ENCODE assay signal across 31 cellular contexts in genomic region chr7:125147047-125147446, GRCh38.
"Had no signal": no experiment of that assay in that cellular context is flagged by ENCODE, and none has a peak within 500 bp of the region (broad histone marks: within the 10 kb centered on the region; RNA-seq: fewer than 3 reads in every experiment).

No MANE protein-coding gene starts in this region.

- H3K9me3 ChIP-seq: adrenal gland, ascending aorta had no signal

- ATAC-seq: activated CD8-positive, alpha-beta T cell treated with anti-CD3 and anti-CD28 coated beads for 36 hours; activated naive CD4-positive, alpha-beta T cell treated with anti-CD3 and anti-CD28 coated beads, Interleukin-2, amount 50 U/mL, for 72 hours; activated T-cell treated with anti-CD3 and anti-CD28 coated beads, Interleukin-2, amount 50 U/mL, for 4 hours; activated T-cell treated with anti-CD3 and anti-CD28 coated beads, Interleukin-2, amount 50 U/mL, for 72 hours; activated T-helper 17 cell treated with anti-CD3 and anti-CD28 coated beads, Interleukin-2, amount 50 U/mL, for 72 hours had no signal

- H3K27me3 ChIP-seq: adrenal gland, ascending aorta, cardiac muscle cell had no signal

- DNase-seq: activated B cell treated with CpG ODN at 0.5 μM for 24 hours; activated CD4-positive, alpha-beta memory T cell treated with anti-CD3 and anti-CD28 coated beads for 36 hours; activated CD4-positive, alpha-beta T cell treated with anti-CD3 and anti-CD28 coated beads for 4 hours; activated CD4-positive, alpha-beta T cell treated with anti-CD3 and anti-CD28 coated beads, Interleukin-2, amount 10 ng/mL, durations not matched to agents 24 days and 14 days; activated CD4-positive, alpha-beta T cell treated with anti-CD3 and anti-CD28 coated beads, Interleukin-2, amount 50 U/mL, for 1 hour; activated CD4-positive, alpha-beta T cell treated with anti-CD3 and anti-CD28 coated beads, Interleukin-2, amount 50 U/mL, for 4 hours; activated CD4-positive, CD25-positive, alpha-beta regulatory T cell treated with anti-CD3 and anti-CD28 coated beads, Interleukin-2, amount 50 U/mL, for 72 hours; activated CD8-positive, alpha-beta memory T cell treated with anti-CD3 and anti-CD28 coated beads, Interleukin-2, amount 50 U/mL, for 4 hours; activated CD8-positive, alpha-beta T cell treated with anti-CD3 and anti-CD28 coated beads for 36 hours; activated effector memory CD4-positive, alpha-beta T cell treated with anti-CD3 and anti-CD28 coated beads, Interleukin-2, amount 50 U/mL, for 16 hours; activated gamma-delta T cell treated with Interleukin-2 at 50 U/mL for 16 hours; activated naive CD4-positive, alpha-beta T cell; activated naive CD4-positive, alpha-beta T cell treated with anti-CD3 and anti-CD28 coated beads for 36 hours; activated naive CD4-positive, alpha-beta T cell treated with anti-CD3 and anti-CD28 coated beads, Interleukin-2, amount 50 U/mL, for 16 hours; activated naive CD8-positive, alpha-beta T cell treated with anti-CD3 and anti-CD28 coated beads for 36 hours; activated T-cell treated with anti-CD3 and anti-CD28 coated beads for 4 hours; activated T-cell treated with anti-CD3 and anti-CD28 coated beads, Interleukin-2, amount 50 U/mL, for 1 hour; activated T-cell treated with anti-CD3 and anti-CD28 coated beads, Interleukin-2, amount 50 U/mL, for 4 hours; activated T-cell treated with anti-CD3 and anti-CD28 coated beads, Interleukin-2, amount 50 U/mL, for 72 hours; adrenal gland; amniotic stem cell; caudate nucleus; cerebellar nuclear complex; T-helper 1 cell; T-helper 2 cell; T-helper 9 cell had no signal

- H3K27ac ChIP-seq: adrenal gland, ascending aorta, cardiac muscle cell, VCaP had no signal

- H3K4me1 ChIP-seq: adrenal gland, ascending aorta had no signal

- H3K4me3 ChIP-seq: adrenal gland, ascending aorta, cardiac muscle cell had no signal

- H3K36me3 ChIP-seq: adrenal gland, ascending aorta, cardiac muscle cell had no signal
